In genomic region chr16:21559816-21560215, GRCh38 we compare ENCODE assay signal across 8 cellular contexts. TPM values are rescaled to one million over a fixed set of nuclear protein-coding genes. Genes with fewer than 3 reads are reported as not detected.
DNase-seq lines count a peak whose midpoint lies in the region; ATAC-seq, FAIRE-seq and TF ChIP-seq lines count a peak whose summit lies in the region.
"Not testable (repeated sequence)": the region's sequence is repeated elsewhere in the genome, so short reads cannot be mapped to it uniquely, and the experiment has no call there.

No MANE protein-coding gene starts in this region.

- H3K4me3 ChIP-seq in RWPE2 (ENCODE audit: severe bottlenecking); HepG2 (replicated peaks in 1 of 3; ENCODE audit: insufficient read depth in 1 of 3, low read depth in 2 of 3, low read length in 3 of 3); spleen; suprapubic skin; upper lobe of right lung: not testable (repeated sequence)

- not testable (repeated sequence) for H3K36me3 ChIP-seq in RWPE2 (ENCODE audit: low read depth); HepG2 (replicated peaks in 1 of 2; ENCODE audit: control insufficient read depth in 1 of 2, insufficient read depth in 2 of 2, low read length in 2 of 2); spleen; suprapubic skin; upper lobe of right lung

- BruUV-seq in HepG2 (replicated peaks; lab: Mats Ljungman, UMichigan), result not testable (repeated sequence)

- H3K4me2 ChIP-seq in HepG2 (ENCODE audit: low read depth, low read length), result not testable (repeated sequence)

- not testable (repeated sequence) for H3K4me1 ChIP-seq in RWPE2 (ENCODE audit: insufficient read depth, poor library complexity, severe bottlenecking); spleen; upper lobe of right lung
- H3K4me1 ChIP-seq in HepG2 (ENCODE audit: insufficient read depth, low read length), result peaks cover 19% of the 10 kb centered on the region
- H3K4me1 ChIP-seq in suprapubic skin, result peaks cover 12% of the 10 kb centered on the region

- peaks cover 10% of the 10 kb centered on the region for H3K27me3 Mint-ChIP-seq in activated T-cell treated with anti-CD3 and anti-CD28 coated beads, Interleukin-2, amount 50 U/mL, for 24 hours
- peaks cover 19% of the 10 kb centered on the region for H3K27me3 Mint-ChIP-seq in activated naive CD8-positive, alpha-beta T cell treated with anti-CD3 and anti-CD28 coated beads, Interleukin-2, amount 10 ng/mL, durations not matched to agents 7 days and 5 days

- not testable (repeated sequence) for H3K79me2 ChIP-seq in HepG2 (ENCODE audit: insufficient read depth, low read length)

- not testable (repeated sequence) for H3K4me3 Mint-ChIP-seq in activated T-cell treated with anti-CD3 and anti-CD28 coated beads, Interleukin-2, amount 50 U/mL, for 24 hours; activated naive CD8-positive, alpha-beta T cell treated with anti-CD3 and anti-CD28 coated beads, Interleukin-2, amount 10 ng/mL, durations not matched to agents 7 days and 5 days

- intact Hi-C loops in HepG2 (cut with micrococcal nuclease; ENCODE audit: unreplicated experiment), result loop anchor here (2.0 to 10.0 kb wide), 3 partner anchors 19 to 405 kb away; partner anchors contain the start of genes DNAH3 and LDAF1
- intact Hi-C loops in posterior vena cava (cut with DNase I); spleen (cut with DNase I; ENCODE audit: low total_unique reads); upper lobe of right lung (cut with DNase I): not testable (repeated sequence)

- DNase-seq in RWPE2 (ENCODE audit: low spot score) (peak; percentile 18), posterior vena cava (ENCODE audit: low spot score) (peak; percentile 20), spleen (peak; percentile 18), suprapubic skin (ENCODE audit: low spot score in 2 of 2) (peak; percentile 31 to 61), upper lobe of right lung (peak; percentile 42)
- peak; percentile 14 for DNase-seq in activated T-cell treated with anti-CD3 and anti-CD28 coated beads, Interleukin-2, amount 50 U/mL, for 24 hours
- peak; percentile 12 for DNase-seq in activated naive CD8-positive, alpha-beta T cell treated with anti-CD3 and anti-CD28 coated beads, Interleukin-2, amount 10 ng/mL, durations not matched to agents 7 days and 5 days
- DNase-seq in HepG2 (ENCODE audit: low spot score), result not testable (repeated sequence)

- WGBS in HepG2 (ENCODE audit: low lambda C conversion rate), result 48% methylated on average over 5 of the region's 5 CpGs
- WGBS in spleen, 5 donors, result 82 to 91% (median 90%) methylated on average over 5 of the region's 5 CpGs
- WGBS in suprapubic skin, result 88% methylated on average over 5 of the region's 5 CpGs

- not testable (repeated sequence) for TF ChIP-seq RAD21 in HepG2 (CRISPR knock-in tag; IDR thresholded peaks at IDR 0.05)

- not testable (repeated sequence) for TF ChIP-seq CTCF in RWPE2 (IDR thresholded peaks at IDR 0.05; ENCODE audit: poor library complexity, severe bottlenecking); HepG2 (CRISPR knock-in tag; IDR thresholded peaks at IDR 0.05); spleen (IDR thresholded peaks at IDR 0.05 in 8 of 11, conservative IDR thresholded peaks at IDR 0.05 in 3 of 11); suprapubic skin (IDR thresholded peaks at IDR 0.05); upper lobe of right lung (IDR thresholded peaks at IDR 0.05)

- not testable (repeated sequence) for H3K9me3 Mint-ChIP-seq in activated T-cell treated with anti-CD3 and anti-CD28 coated beads, Interleukin-2, amount 50 U/mL, for 24 hours; activated naive CD8-positive, alpha-beta T cell treated with anti-CD3 and anti-CD28 coated beads, Interleukin-2, amount 10 ng/mL, durations not matched to agents 7 days and 5 days

- not testable (repeated sequence) for H3K36me3 Mint-ChIP-seq in activated T-cell treated with anti-CD3 and anti-CD28 coated beads, Interleukin-2, amount 50 U/mL, for 24 hours (ENCODE audit: low read depth); activated naive CD8-positive, alpha-beta T cell treated with anti-CD3 and anti-CD28 coated beads, Interleukin-2, amount 10 ng/mL, durations not matched to agents 7 days and 5 days

- not testable (repeated sequence) for H3K27ac ChIP-seq in RWPE2 (ENCODE audit: poor library complexity, severe bottlenecking); HepG2 (ENCODE audit: extremely low read length, insufficient read depth, low read length); spleen; suprapubic skin; upper lobe of right lung

- not testable (repeated sequence) for ATAC-seq in RWPE2 (ENCODE audit: low read depth); activated naive CD8-positive, alpha-beta T cell treated with anti-CD3 and anti-CD28 coated beads, Interleukin-2, amount 10 ng/mL, durations not matched to agents 7 days and 5 days (ENCODE audit: low read depth); HepG2; upper lobe of right lung

- not testable (repeated sequence) for H3K27me3 ChIP-seq in RWPE2 (ENCODE audit: insufficient read depth, poor library complexity, severe bottlenecking); spleen (replicated peaks in 1 of 7); suprapubic skin; upper lobe of right lung
- peaks cover 17 to 87% of the 10 kb centered on the region in 2 experiments; a peak in 4 of 5 replicates for H3K27me3 ChIP-seq in HepG2 (ENCODE audit: control insufficient read depth in 1 of 2, insufficient read depth in 2 of 2, low read length in 2 of 2)

- H3K9ac ChIP-seq in HepG2 (ENCODE audit: insufficient read depth, low read depth, low read length), result not testable (repeated sequence)

- H3K27ac Mint-ChIP-seq in activated T-cell treated with anti-CD3 and anti-CD28 coated beads, Interleukin-2, amount 50 U/mL, for 24 hours; activated naive CD8-positive, alpha-beta T cell treated with anti-CD3 and anti-CD28 coated beads, Interleukin-2, amount 10 ng/mL, durations not matched to agents 7 days and 5 days: not testable (repeated sequence)

- TF ChIP-seq EP300 in HepG2 (IDR thresholded peaks at IDR 0.05; ENCODE audit: low read depth in 2 of 2, low read length in 2 of 2); HepG2 (CRISPR knock-in tag; IDR thresholded peaks at IDR 0.05; ENCODE audit: borderline replicate concordance); suprapubic skin (IDR thresholded peaks at IDR 0.05): not testable (repeated sequence)

- H3K4me1 Mint-ChIP-seq in activated T-cell treated with anti-CD3 and anti-CD28 coated beads, Interleukin-2, amount 50 U/mL, for 24 hours (ENCODE audit: low read depth); activated naive CD8-positive, alpha-beta T cell treated with anti-CD3 and anti-CD28 coated beads, Interleukin-2, amount 10 ng/mL, durations not matched to agents 7 days and 5 days: not testable (repeated sequence)

- CTCF ChIA-PET in HepG2 (lab: Yijun Ruan, JAX; ENCODE audit: low intra/inter-chr PET ratio, low total read pairs), result not testable (repeated sequence)

- FAIRE-seq in HepG2 (lab: Jason Lieb, UNC), result not testable (repeated sequence)

- POLR2A ChIA-PET in activated naive CD8-positive, alpha-beta T cell treated with anti-CD3 and anti-CD28 coated beads, Interleukin-2, amount 10 ng/mL, durations not matched to agents 7 days and 5 days (lab: Charles Lee), result not testable (repeated sequence)
- POLR2A ChIA-PET in HepG2 (lab: Yijun Ruan, JAX), result interaction anchor here (1.0 kb wide), 1 partner anchor 9 kb away, joined by 3 read pairs; no protein-coding TSS in a partner anchor

- not testable (repeated sequence) for TF ChIP-seq POLR2A in HepG2 (IDR thresholded peaks at IDR 0.05; ENCODE audit: insufficient read depth in 1 of 2, low read depth in 2 of 2, low read length in 2 of 2); spleen (IDR thresholded peaks at IDR 0.05); suprapubic skin (IDR thresholded peaks at IDR 0.05)

- not testable (repeated sequence) for H4K20me1 ChIP-seq in HepG2 (ENCODE audit: insufficient read depth, low read length)

- in situ Hi-C loops in HepG2 (cut with HindIII; ENCODE audit: extremely low pct_ligation_motif_present, low pct_unique_long_range_greater_than_20kb), result loop anchor here (5.0 to 25.0 kb wide), 3 partner anchors 248 to 777 kb away; partner anchors contain the start of gene LDAF1

- not testable (repeated sequence) for H3K9me3 ChIP-seq in RWPE2 (ENCODE audit: severe bottlenecking); HepG2 (ENCODE audit: low read length); spleen; suprapubic skin; upper lobe of right lung

- not testable (repeated sequence) for H2AFZ ChIP-seq in HepG2 (ENCODE audit: low read length)

RNA-seq across cellular contexts. Expression of gene METTL9, which starts 39.6 kb away (rescaled TPM):
- 10 to 100 TPM; 95.2 to 95.9 TPM for total RNA-seq in activated naive CD8-positive, alpha-beta T cell treated with anti-CD3 and anti-CD28 coated beads, Interleukin-2, amount 10 ng/mL, durations not matched to agents 7 days and 5 days
- 175 and 204 TPM in 2 replicates for total RNA-seq in HepG2 (2016; rRNA removed; fragmentation: Illumina TruSeq; extraction: Trizol)
- total RNA-seq in HepG2 (2016; cell fraction: cytosol; rRNA removed; fragmentation: Illumina TruSeq; extraction: Trizol; ENCODE audit: low read depth), result 260 and 296 TPM in 2 replicates
- total RNA-seq in HepG2 (2016; cell fraction: insoluble cytoplasmic fraction; rRNA removed; fragmentation: Illumina TruSeq; extraction: Trizol), result 189 and 192 TPM in 2 replicates
- 531 and 570 TPM in 2 replicates for total RNA-seq in HepG2 (2016; cell fraction: membrane; rRNA removed; fragmentation: Illumina TruSeq; extraction: Trizol)
- total RNA-seq in HepG2 (2016; cell fraction: nucleus; rRNA removed; fragmentation: Illumina TruSeq; extraction: Trizol), result 102 and 120 TPM in 2 replicates
- polyA plus RNA-seq in HepG2 (2011; rRNA removed), result 96.9 and 123 TPM in 2 replicates
- 57.9 and 89.7 TPM in 2 replicates for polyA plus RNA-seq in HepG2 (2011; cell fraction: cytosol; rRNA removed)
- polyA plus RNA-seq in HepG2 (2011; cell fraction: nucleus; rRNA removed), result 22.0 and 27.5 TPM in 2 replicates
- polyA plus RNA-seq in HepG2 (2012), result 128 and 134 TPM in 2 replicates
- polyA plus RNA-seq in HepG2 (2016; cell fraction: cytosol; fragmentation: Illumina TruSeq; extraction: Trizol; ENCODE audit: low read depth), result 385 and 459 TPM in 2 replicates
- polyA plus RNA-seq in HepG2 (2016; cell fraction: insoluble cytoplasmic fraction; fragmentation: Illumina TruSeq; extraction: Trizol; ENCODE audit: low read depth), result 218 and 221 TPM in 2 replicates
- polyA plus RNA-seq in HepG2 (2016; cell fraction: membrane; fragmentation: Illumina TruSeq; extraction: Trizol; ENCODE audit: low read depth), result 534 and 554 TPM in 2 replicates
- polyA plus RNA-seq in HepG2 (2016; cell fraction: nucleus; fragmentation: Illumina TruSeq; extraction: Trizol; ENCODE audit: insufficient read depth, low read depth), result 143 and 144 TPM in 2 replicates
- polyA minus RNA-seq in HepG2 (2011; rRNA and poly(A)+ RNA removed; ENCODE audit: low replicate concordance), result 23.0 and 41.2 TPM in 2 replicates
- polyA minus RNA-seq in HepG2 (2011; cell fraction: cytosol; rRNA and poly(A)+ RNA removed), result 66.7 and 68.9 TPM in 2 replicates
- 50.9 and 56.4 TPM in 2 replicates for polyA minus RNA-seq in HepG2 (2011; cell fraction: nucleus; rRNA and poly(A)+ RNA removed)
- total RNA-seq in posterior vena cava, result 10 to 100 TPM; 59.6 to 62.0 TPM
- 100 to 1,000 TPM in 5 of 7 donors, 10 to 100 TPM in 2; 88.5 to 247 (median 121) TPM for total RNA-seq in spleen
- polyA plus RNA-seq in spleen, result 10 to 100 TPM; 28.5 to 50.6 (median 45.2) TPM
- 100 to 1,000 TPM in 1 of 4 donors, 10 to 100 TPM in 3; 76.3 to 105 (median 85.7) TPM for total RNA-seq in suprapubic skin
- 84.0 TPM for total RNA-seq in upper lobe of right lung
